Comparison of ENCODE assay signal across 6 cellular contexts in genomic region chr3:78279066-78279465, GRCh38.
"Had no signal": no experiment of that assay in that cellular context is flagged by ENCODE, and none has a peak within 500 bp of the region (broad histone marks: within the 10 kb centered on the region; RNA-seq: fewer than 3 reads in every experiment).

No MANE protein-coding gene starts in this region.

- H3K4me3 Mint-ChIP-seq: H9 had no signal

- FAIRE-seq: H54, HTR-8/SVneo had no signal

- H3K27ac ChIP-seq: GM23248 had no signal

- H3K4me3 ChIP-seq: GM23248 had no signal

- H3K9ac ChIP-seq: GM23248 had no signal

- DNase-seq: GM23248, H9, HCEC 1CT, IMR-90 had no signal
